In the genomic region with DNA sequence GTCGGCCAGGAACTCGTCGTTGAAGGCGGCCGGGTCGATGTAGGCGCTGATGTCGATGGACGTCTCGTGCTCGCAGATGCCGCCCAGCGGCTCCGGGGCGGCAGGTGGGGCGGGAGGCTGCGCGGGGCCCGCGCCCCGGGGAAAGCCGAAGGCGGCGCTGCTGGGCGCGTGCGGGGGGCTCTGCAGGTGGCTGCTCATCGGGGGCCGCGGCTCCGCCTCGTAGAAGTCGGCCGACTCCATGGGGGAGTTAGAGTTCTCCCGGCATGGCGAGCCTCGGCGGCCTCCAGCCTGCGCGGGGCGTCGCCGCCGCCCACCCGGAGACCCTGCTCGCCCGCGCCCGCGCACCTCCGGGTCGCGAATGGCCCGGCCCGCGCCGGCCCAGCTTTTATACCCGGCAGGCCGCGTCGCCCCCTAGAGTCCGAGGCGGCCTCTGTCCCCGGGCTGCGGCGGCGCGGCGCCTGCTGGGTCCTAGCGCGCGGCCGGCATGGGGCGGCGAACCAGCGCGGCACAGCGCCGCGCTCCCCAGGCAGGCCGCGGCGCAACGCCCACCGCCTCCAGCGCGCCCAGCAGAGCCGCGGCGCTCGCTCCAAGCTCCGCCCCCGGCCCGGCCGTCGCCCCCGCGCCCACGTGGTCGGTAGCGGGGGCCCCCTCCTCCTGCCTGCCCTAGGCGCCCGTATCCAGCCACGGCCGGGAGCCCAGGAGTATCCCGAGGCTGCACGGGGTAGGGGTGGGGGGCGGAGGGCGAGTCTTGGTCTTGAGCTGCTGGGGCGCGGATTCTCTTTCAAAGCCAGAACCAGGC, we compare ENCODE assay signal across 8 cellular contexts. TPM values are rescaled to one million over a fixed set of nuclear protein-coding genes. Genes with fewer than 3 reads are reported as not detected.
A peak's percentile ranks its signal among the peaks of the same experiment; 100 is the strongest.
DNase-seq lines count a peak whose midpoint lies in the region; ATAC-seq and TF ChIP-seq lines count a peak whose summit lies in the region.

A gene (minus strand): TSS at position 360 of the 799 bp plus-strand sequence. CDS start 120 bp downstream, at position 240.

- H3K18ac ChIP-seq in IMR-90 (ENCODE audit: low read depth, low read length): no peak within 1 kb of the TSS

- no peak within 1 kb of the TSS for H3K27ac Mint-ChIP-seq in activated naive CD4-positive, alpha-beta T cell treated with anti-CD3 and anti-CD28 coated beads, Interleukin-2, amount 50 U/mL, for 72 hours
- H3K27ac Mint-ChIP-seq in type B pancreatic cell: no peak within 1 kb of the TSS

- TF ChIP-seq RAD21 in IMR-90 (IDR thresholded peaks at IDR 0.05; ENCODE audit: low read length): peak; percentile 42

- H4K20me1 ChIP-seq in IMR-90 (ENCODE audit: insufficient read depth, low read length): no peaks in the 10 kb centered on the region
- H4K20me1 ChIP-seq in osteoblast (ENCODE audit: insufficient read depth, low read length): no peaks in the 10 kb centered on the region

- H2BK20ac ChIP-seq in IMR-90 (ENCODE audit: low read depth, low read length): no peak within 1 kb of the TSS

- peak within 1 kb of the TSS; percentile 76 for H2AK9ac ChIP-seq in IMR-90 (replicated peaks; ENCODE audit: low read depth, low read length, poor library complexity)

- H3K4me1 ChIP-seq in IMR-90 (ENCODE audit: control insufficient read depth, insufficient read depth, low read length): no peaks in the 10 kb centered on the region
- H3K4me1 ChIP-seq in RWPE2 (ENCODE audit: insufficient read depth, poor library complexity, severe bottlenecking): peaks cover 22% of the 10 kb centered on the region
- H3K4me1 ChIP-seq in osteoblast (ENCODE audit: insufficient read depth, low read length): peaks cover 4% of the 10 kb centered on the region

- ATAC-seq in GM21447 (IDR thresholded peaks at IDR 0.05; ENCODE audit: unreplicated experiment): peak; percentile 83
- ATAC-seq in IMR-90 (ENCODE audit: low read depth): peak; percentile 92
- ATAC-seq in RWPE2 (ENCODE audit: low read depth): peak; percentile 81
- peak; percentile 67 to 93 for ATAC-seq in activated naive CD4-positive, alpha-beta T cell treated with anti-CD3 and anti-CD28 coated beads, Interleukin-2, amount 50 U/mL, for 72 hours
- peak; percentile 91 for ATAC-seq in Right ventricle myocardium inferior

- no peaks in the 10 kb centered on the region for H3K9me1 ChIP-seq in IMR-90 (ENCODE audit: insufficient read depth, low read length)

- no peaks in the 10 kb centered on the region for H3K9me3 Mint-ChIP-seq in activated naive CD4-positive, alpha-beta T cell treated with anti-CD3 and anti-CD28 coated beads, Interleukin-2, amount 50 U/mL, for 72 hours
- no peaks in the 10 kb centered on the region for H3K9me3 Mint-ChIP-seq in type B pancreatic cell

- TF ChIP-seq POLR2A in IMR-90 (IDR thresholded peaks at IDR 0.05; ENCODE audit: low read depth, low read length): peak; percentile 57; the same call in 1 of the 2 replicates

- dilution Hi-C loops in IMR-90 (cut with HindIII; ENCODE audit: low sequenced_read_pairs, unreplicated experiment): no loop called here

- peaks cover 11% of the 10 kb centered on the region for H3K4me1 Mint-ChIP-seq in type B pancreatic cell (ENCODE audit: unreplicated experiment)

- H2BK5ac ChIP-seq in IMR-90 (ENCODE audit: low read depth, low read length, poor library complexity, severe bottlenecking): no peak within 1 kb of the TSS

- BruUV-seq in IMR-90 (replicated peaks; lab: Mats Ljungman, UMichigan): no TSS peak

- H3K27me3 Mint-ChIP-seq in type B pancreatic cell: peaks cover 43% of the 10 kb centered on the region

- no peaks in the 10 kb centered on the region for H3K36me3 Mint-ChIP-seq in activated naive CD4-positive, alpha-beta T cell treated with anti-CD3 and anti-CD28 coated beads, Interleukin-2, amount 50 U/mL, for 72 hours
- no peaks in the 10 kb centered on the region for H3K36me3 Mint-ChIP-seq in type B pancreatic cell

- no peak within 1 kb of the TSS for H2AK5ac ChIP-seq in IMR-90 (ENCODE audit: low read depth, low read length)

- no peak within 1 kb of the TSS for H3K23ac ChIP-seq in IMR-90 (ENCODE audit: low read depth, low read length)

- H3K14ac ChIP-seq in IMR-90 (replicated peaks; ENCODE audit: low read depth, low read length): no peak within 1 kb of the TSS

- H2BK15ac ChIP-seq in IMR-90 (ENCODE audit: low read depth, low read length): no peak within 1 kb of the TSS

- WGBS in IMR-90 (ENCODE audit: extremely low coverage in 2 of 2, insufficient read length in 1 of 2), 2 experiments: 1% methylated on average over 46 of the region's 111 CpGs; no CpG with 5 or more reads in 1 of the 2 experiments

- no peak within 1 kb of the TSS for H3K4ac ChIP-seq in IMR-90 (ENCODE audit: low read depth, low read length)

- DNase-seq in DMS 273 (lab: John Stamatoyannopoulos, UW; ENCODE audit: unreplicated experiment) (peak; percentile 96), IMR-90 (peak; percentile 72), RWPE2 (ENCODE audit: low spot score) (peak; percentile 70), Right ventricle myocardium inferior (ENCODE audit: missing footprints) (peak; percentile 95), osteoblast (ENCODE audit: insufficient read length, low spot score, missing footprints) (peak; percentile 99), type B pancreatic cell (ENCODE audit: extremely low spot score, unreplicated experiment) (peak; percentile 89)
- DNase-seq in activated naive CD4-positive, alpha-beta T cell treated with anti-CD3 and anti-CD28 coated beads, Interleukin-2, amount 50 U/mL, for 72 hours (ENCODE audit: low spot score in 2 of 2): peak; percentile 42 to 65

- no peak within 1 kb of the TSS for H2BK120ac ChIP-seq in IMR-90 (ENCODE audit: low read depth, low read length)

- TF ChIP-seq CTCF in IMR-90 (conservative IDR thresholded peaks at IDR 0.05; ENCODE audit: low read depth, low read length): peak; percentile 66
- TF ChIP-seq CTCF in RWPE2 (IDR thresholded peaks at IDR 0.05; ENCODE audit: poor library complexity, severe bottlenecking): peak; percentile 87
- TF ChIP-seq CTCF in osteoblast (IDR thresholded peaks at IDR 0.05; ENCODE audit: extremely low read depth, low read depth, low read length): no peak
- TF ChIP-seq CTCF in type B pancreatic cell (conservative IDR thresholded peaks at IDR 0.05): peak; percentile 66

- H3K27me3 ChIP-seq in IMR-90 (ENCODE audit: control insufficient read depth, insufficient read depth, low read length) (peaks cover 66% of the 10 kb centered on the region), RWPE2 (ENCODE audit: insufficient read depth, poor library complexity, severe bottlenecking) (peaks cover 18% of the 10 kb centered on the region), osteoblast (ENCODE audit: insufficient read depth, low read length) (peaks cover 59% of the 10 kb centered on the region)

- H2AFZ ChIP-seq in IMR-90 (replicated peaks; ENCODE audit: low read length, poor library complexity) (peak within 1 kb of the TSS; percentile 90), osteoblast (ENCODE audit: low read length) (peak within 1 kb of the TSS; percentile 65)

- H3K79me2 ChIP-seq in osteoblast (ENCODE audit: insufficient read depth, low read length): no peaks in the 10 kb centered on the region

- H3K4me2 ChIP-seq in IMR-90 (ENCODE audit: low read depth, low read length) (peak within 1 kb of the TSS; percentile 55; the same call in 1 of the 2 replicates), osteoblast (ENCODE audit: insufficient read depth, low read length) (peak within 1 kb of the TSS; percentile 78)

- H3K9ac ChIP-seq in IMR-90 (ENCODE audit: low read depth, low read length): no peak within 1 kb of the TSS; the same call in 1 of the 2 replicates

- no peak within 1 kb of the TSS for H3K56ac ChIP-seq in IMR-90 (ENCODE audit: extremely low read depth, insufficient read depth, low read length)

- in situ Hi-C loops in IMR-90 (cut with MboI; ENCODE audit: low sequenced_read_pairs): no loop called here

- H3K36me3 ChIP-seq in IMR-90 (ENCODE audit: control insufficient read depth, insufficient read depth, low read length): no peaks in the 10 kb centered on the region
- no peaks in the 10 kb centered on the region for H3K36me3 ChIP-seq in RWPE2 (ENCODE audit: low read depth)
- H3K36me3 ChIP-seq in osteoblast (ENCODE audit: insufficient read depth, low read length): no peaks in the 10 kb centered on the region

- H3K9me3 ChIP-seq in IMR-90 (ENCODE audit: control insufficient read depth, insufficient read depth, low read length) (no peaks in the 10 kb centered on the region), RWPE2 (ENCODE audit: severe bottlenecking) (no peaks in the 10 kb centered on the region), osteoblast (ENCODE audit: low read depth, low read length) (no peaks in the 10 kb centered on the region)

- intact Hi-C loops in IMR-90 (cut with micrococcal nuclease): loop anchor here (5.0 kb wide), 2 partner anchors 65 to 70 kb away; a partner anchor contains a TSS
- intact Hi-C loops in Right ventricle myocardium inferior (cut with DNase I): loop anchor here (5.0 to 10.0 kb wide), 3 partner anchors 58 to 105 kb away; no protein-coding TSS in a partner anchor

- no peak within 1 kb of the TSS for H4K91ac ChIP-seq in IMR-90 (ENCODE audit: insufficient read depth, low read depth, low read length)

- H4K5ac ChIP-seq in IMR-90 (ENCODE audit: low read depth, low read length): no peak within 1 kb of the TSS

- H3K4me3 ChIP-seq in IMR-90 (ENCODE audit: insufficient read depth, low read depth, low read length): peak within 1 kb of the TSS; percentile 40
- H3K4me3 ChIP-seq in RWPE2 (ENCODE audit: severe bottlenecking): peak within 1 kb of the TSS; percentile 59
- peak within 1 kb of the TSS; percentile 76 for H3K4me3 ChIP-seq in osteoblast (ENCODE audit: insufficient read depth, low read length)

- peak within 1 kb of the TSS in 1 of 2 experiments; percentile 9; a peak in 1 of 4 replicates for H4K8ac ChIP-seq in IMR-90 (ENCODE audit: low read depth in 2 of 2, low read length in 2 of 2)

- POLR2A ChIA-PET in IMR-90 (lab: Charles Lee; ENCODE audit: unreplicated experiment): no interaction called here

- CTCF ChIA-PET in IMR-90 (lab: Yijun Ruan, JAX): interaction anchor here (0.7 to 1.2 kb wide), 2 partner anchors 18 to 26 kb away, joined by 3 to 5 read pairs; no protein-coding TSS in a partner anchor

- H3K27ac ChIP-seq in IMR-90 (ENCODE audit: insufficient read depth, low read length) (no peak within 1 kb of the TSS), RWPE2 (ENCODE audit: poor library complexity, severe bottlenecking) (peak within 1 kb of the TSS; percentile 5), osteoblast (ENCODE audit: low read depth, low read length) (no peak within 1 kb of the TSS)

- H3K4me3 Mint-ChIP-seq in type B pancreatic cell: peak within 1 kb of the TSS; percentile 84

- H3K79me1 ChIP-seq in IMR-90 (ENCODE audit: low read depth in 1 of 2, low read length in 2 of 2): no peaks in the 10 kb centered on the region

RNA-seq across cellular contexts. Expression of the gene that starts here (rescaled TPM):
- under 0.01 TPM in 1 of 2 replicates, not detected in the other for total RNA-seq in IMR-90 (2012; rRNA removed)
- 0.04 and 0.09 TPM in 2 replicates for polyA plus RNA-seq in IMR-90 (2012; rRNA removed)
- 0.08 and 0.16 TPM in 2 replicates for polyA plus RNA-seq in IMR-90 (2012; cell fraction: cytosol; rRNA removed)
- polyA plus RNA-seq in IMR-90 (2012; cell fraction: nucleus; rRNA removed; ENCODE audit: low replicate concordance): 0.10 and 0.15 TPM in 2 replicates
- total RNA-seq in activated naive CD4-positive, alpha-beta T cell treated with anti-CD3 and anti-CD28 coated beads, Interleukin-2, amount 50 U/mL, for 72 hours: under 1 TPM in 1 of 2 donors, not detected in 1; 0.49 TPM
- total RNA-seq in Right ventricle myocardium inferior: 4.9 TPM
- total RNA-seq in osteoblast: 3.6 and 5.0 TPM in 2 replicates
- 24.4 and 50.4 TPM in 2 replicates for total RNA-seq in type B pancreatic cell (ENCODE audit: low replicate concordance)

Comparison
In these comparisons a context has a peak if more than half of its experiments do, and no peak if none do; other contexts are left out.
1. Peak in DNase-seq, ATAC-seq, H3K4me3 ChIP-seq and H3K4me2 ChIP-seq in IMR-90; RNA of the gene not detected or under 1 TPM.
2. Peak in DNase-seq and ATAC-seq in activated naive CD4-positive, alpha-beta T cell treated with anti-CD3 and anti-CD28 coated beads, Interleukin-2, amount 50 U/mL, for 72 hours; RNA of the gene not detected or under 1 TPM.